ENCODE assay signal across 1 cellular context in the genomic region with DNA sequence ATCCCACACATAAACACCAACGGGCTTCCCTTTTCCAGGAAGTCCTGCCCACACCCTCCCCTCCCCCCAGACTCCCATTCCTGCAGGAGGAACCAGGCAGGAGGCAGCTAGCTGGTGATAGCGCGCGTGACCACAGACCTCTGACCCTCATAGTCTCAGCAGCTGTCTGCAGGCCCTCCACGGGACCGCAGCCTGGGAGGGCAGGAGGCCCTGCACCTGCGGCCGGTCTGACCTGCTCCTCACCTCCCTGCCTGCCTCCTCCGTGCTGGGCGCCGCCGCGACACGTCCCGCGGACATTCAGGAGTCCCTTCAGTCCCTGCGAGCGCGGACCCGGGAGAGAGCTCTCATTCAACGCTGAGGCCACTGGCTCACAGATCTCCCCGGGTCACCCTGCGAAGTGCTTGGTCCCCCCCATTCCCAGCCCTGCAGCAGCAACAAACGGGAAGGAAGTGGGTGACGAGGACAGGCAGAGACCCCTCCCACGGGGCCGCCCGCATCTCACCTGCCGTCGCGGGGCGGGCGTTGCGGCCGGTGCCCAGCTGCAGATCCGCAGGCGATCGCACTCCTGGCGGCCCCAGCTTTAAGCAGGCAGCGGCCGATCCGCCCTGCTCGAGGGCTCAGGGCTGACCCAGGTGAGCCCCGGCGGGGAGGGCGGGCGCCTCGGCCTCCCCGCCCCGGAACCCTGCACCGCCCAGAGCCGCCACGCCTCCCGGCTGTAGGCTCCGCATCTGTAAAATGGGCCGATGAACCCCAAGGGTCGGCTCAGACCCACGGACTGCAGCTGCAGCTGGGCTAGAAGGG.
TF ChIP-seq lines count a peak whose summit lies in the region.

No MANE protein-coding gene starts in this region.

TF ChIP-seq in IMR-90, 13 proteins besides CTCF, POLR2A, EP300 and RAD21:
- TF ChIP-seq RCOR1 (IDR thresholded peaks at IDR 0.05; ENCODE audit: insufficient replicate concordance, low read length) (no peak), BHLHE40 (IDR thresholded peaks at IDR 0.05; ENCODE audit: low read depth, low read length) (no peak)
- TF ChIP-seq, protein P1, sequence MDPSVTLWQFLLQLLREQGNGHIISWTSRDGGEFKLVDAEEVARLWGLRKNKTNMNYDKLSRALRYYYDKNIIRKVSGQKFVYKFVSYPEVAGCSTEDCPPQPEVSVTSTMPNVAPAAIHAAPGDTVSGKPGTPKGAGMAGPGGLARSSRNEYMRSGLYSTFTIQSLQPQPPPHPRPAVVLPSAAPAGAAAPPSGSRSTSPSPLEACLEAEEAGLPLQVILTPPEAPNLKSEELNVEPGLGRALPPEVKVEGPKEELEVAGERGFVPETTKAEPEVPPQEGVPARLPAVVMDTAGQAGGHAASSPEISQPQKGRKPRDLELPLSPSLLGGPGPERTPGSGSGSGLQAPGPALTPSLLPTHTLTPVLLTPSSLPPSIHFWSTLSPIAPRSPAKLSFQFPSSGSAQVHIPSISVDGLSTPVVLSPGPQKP (IDR thresholded peaks at IDR 0.05; ENCODE audit: borderline replicate concordance, low read depth, low read length) = no peak
